In genomic region chr7:78530351-78530750, GRCh38 we compare ENCODE assay signal across 13 cellular contexts.
DNase-seq lines count a peak whose midpoint lies in the region; ATAC-seq, FAIRE-seq and TF ChIP-seq lines count a peak whose summit lies in the region.
"Had no signal": no experiment of that assay in that cellular context is flagged by ENCODE, and none has a peak within 500 bp of the region (broad histone marks: within the 10 kb centered on the region; RNA-seq: fewer than 3 reads in every experiment).

No MANE protein-coding gene starts in this region.

- intact Hi-C loops in A673 (cut with micrococcal nuclease; ENCODE audit: unreplicated experiment) = no loop called here

- CTCF ChIA-PET in A673 (lab: Charles Lee) = no interaction called here

- H3K4me1 ChIP-seq in A673 (ENCODE audit: insufficient read depth, low read length, poor library complexity, severe bottlenecking) = no peaks in the 10 kb centered on the region
- H3K4me1 ChIP-seq: gastrocnemius medialis had no signal

- no peak for TF ChIP-seq CTCF in A673 (conservative IDR thresholded peaks at IDR 0.05; ENCODE audit: low read depth, low read length)

- POLR2A ChIA-PET in A673 (lab: Charles Lee; ENCODE audit: low non-redundant PET) = no interaction called here

- H3K9me3 ChIP-seq in A673 (ENCODE audit: low read depth, low read length, poor library complexity, severe bottlenecking) = no peaks in the 10 kb centered on the region
- no peaks in the 10 kb centered on the region for H3K9me3 ChIP-seq in MG63
- H3K9me3 ChIP-seq: gastrocnemius medialis had no signal

- FAIRE-seq in H54 (lab: Jason Lieb, UNC) = peak; percentile 84

- DNase-seq in A673 (ENCODE audit: low spot score) = peak; percentile 61
- DNase-seq in H54 (ENCODE audit: insufficient read length, low spot score) = peak; percentile 20
- DNase-seq in RKO (ENCODE audit: low spot score) = peak; percentile 48
- DNase-seq in fibroblast of peridontal ligament (ENCODE audit: extremely low read depth) = peak; percentile 47
- no peak for DNase-seq in LoVo (ENCODE audit: low spot score)
- no peak for DNase-seq in MG63
- DNase-seq: activated CD4-positive, alpha-beta T cell treated with anti-CD3 and anti-CD28 coated beads, Interleukin-2, amount 50 U/mL, for 1 hour; activated naive CD8-positive, alpha-beta T cell treated with anti-CD3 and anti-CD28 coated beads, Interleukin-2, amount 50 U/mL, for 24 hours; CD4-positive, CD25-positive, alpha-beta regulatory T cell; gastrocnemius medialis; SHP77 treated with DMSO at 0.1 percent for 48 hours had no signal

- ATAC-seq in GM19324 (IDR thresholded peaks at IDR 0.05; ENCODE audit: low FRiP score, unreplicated experiment) (no peak), GM21381 (IDR thresholded peaks at IDR 0.05; ENCODE audit: unreplicated experiment) (no peak)
- ATAC-seq: activated naive CD8-positive, alpha-beta T cell treated with anti-CD3 and anti-CD28 coated beads, Interleukin-2, amount 50 U/mL, for 24 hours; gastrocnemius medialis had no signal

- H3K36me3 ChIP-seq in A673 (ENCODE audit: insufficient read depth, low read length, poor library complexity, severe bottlenecking) (no peaks in the 10 kb centered on the region), MG63 (no peaks in the 10 kb centered on the region)
- H3K36me3 ChIP-seq: gastrocnemius medialis had no signal

- no peak overlapping the region for H3K4me3 ChIP-seq in A673 (ENCODE audit: low read depth, low read length, poor library complexity, severe bottlenecking)
- H3K4me3 ChIP-seq in MG63 = no peak overlapping the region
- H3K4me3 ChIP-seq: gastrocnemius medialis had no signal

- BruUV-seq in A673 (replicated peaks; lab: Mats Ljungman, UMichigan) = no TSS peak

- no peak overlapping the region for H3K27ac ChIP-seq in A673 (ENCODE audit: low read depth, low read length, poor library complexity, severe bottlenecking)
- H3K27ac ChIP-seq: gastrocnemius medialis had no signal

- H3K27me3 ChIP-seq in A673 (replicated peaks; ENCODE audit: insufficient read depth, low read depth, low read length, poor library complexity) = no peaks in the 10 kb centered on the region
- no peaks in the 10 kb centered on the region for H3K27me3 ChIP-seq in MG63
- H3K27me3 ChIP-seq: gastrocnemius medialis had no signal

- no peak for TF ChIP-seq POLR2A in H54 (IDR thresholded peaks at IDR 0.05; ENCODE audit: low read depth, low read length)

Comparison
In these comparisons a context has a peak if more than half of its experiments do, and no peak if none do; other contexts are left out.
1. DNase-seq: peak in A673 (single experiment), H54 (single experiment), RKO (single experiment) and fibroblast of peridontal ligament (single experiment); none in LoVo (single experiment) and MG63 (single experiment).